In the genomic region with DNA sequence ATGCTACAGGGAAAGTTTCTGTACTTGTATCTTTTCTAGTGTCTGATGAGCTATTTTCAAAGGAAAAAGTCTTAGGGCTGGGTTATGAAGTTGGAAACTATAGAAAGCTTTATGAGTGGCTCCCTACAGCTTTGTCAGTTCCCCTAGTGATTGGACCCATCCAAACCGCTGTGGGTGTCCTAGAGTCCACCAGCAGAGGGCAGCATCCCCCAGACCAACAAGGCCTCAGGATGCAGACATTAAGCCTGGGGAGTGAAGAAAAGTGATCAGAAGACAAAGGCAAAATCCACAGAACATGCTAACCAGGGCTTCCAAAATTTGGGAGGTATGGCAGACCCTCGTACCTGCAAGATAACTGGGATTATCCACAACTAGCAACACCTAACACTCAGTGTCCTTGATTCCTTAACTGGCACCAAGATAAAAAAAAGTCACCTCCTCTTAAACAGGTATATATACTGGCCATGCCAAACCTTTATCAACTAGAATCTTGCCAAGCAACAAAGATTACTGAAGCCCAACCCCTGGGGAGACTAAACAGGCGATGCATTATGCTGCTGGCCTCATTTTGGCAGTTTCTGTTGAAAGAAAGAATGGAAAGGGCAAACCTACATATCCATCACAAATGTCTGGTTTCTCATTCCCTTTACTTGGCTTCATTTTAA, we compare ENCODE assay signal across 7 cellular contexts.
A peak's percentile ranks its signal among the peaks of the same experiment; 100 is the strongest.
DNase-seq lines count a peak whose midpoint lies in the region; ATAC-seq, FAIRE-seq and TF ChIP-seq lines count a peak whose summit lies in the region.

No MANE protein-coding gene starts in this region.

- H3K36me3 Mint-ChIP-seq in type B pancreatic cell, result no peaks in the 10 kb centered on the region

- H3K9ac ChIP-seq in Karpas-422 (ENCODE audit: low read length), result no peak overlapping the region

- peaks cover 31% of the 10 kb centered on the region; the same call in 1 of the 2 replicates for H4K20me1 ChIP-seq in Karpas-422 (ENCODE audit: insufficient read depth, low read depth, low read length)

- 6 to 7% methylated on average over 3 of the region's 3 CpGs for WGBS in pancreas, 2 donors

- no peaks in the 10 kb centered on the region for H3K9me3 Mint-ChIP-seq in type B pancreatic cell

- no peaks in the 10 kb centered on the region for H3K9me2 ChIP-seq in Karpas-422 (replicated peaks; ENCODE audit: insufficient read depth, low read length)

- ATAC-seq in pancreas, result peak; percentile 86 to 96 (median 92)

- H3K36me3 ChIP-seq in Karpas-422 (ENCODE audit: insufficient read depth, low read length) (no peaks in the 10 kb centered on the region), SJSA1 (no peaks in the 10 kb centered on the region), pancreas (no peaks in the 10 kb centered on the region)

- TF ChIP-seq CTCF in GM10266 (IDR thresholded peaks at IDR 0.05; ENCODE audit: control insufficient read depth, insufficient read depth, low read depth, missing control alignments) (peak; percentile 91), pancreas (IDR thresholded peaks at IDR 0.05) (peak; percentile 68 to 88 (median 80)), type B pancreatic cell (conservative IDR thresholded peaks at IDR 0.05) (peak; percentile 96)

- DNase-seq in GM10266 (ENCODE audit: extremely low spot score) (peak; percentile 73), Karpas-422 (peak; percentile 83), SJSA1 (ENCODE audit: low read depth in 1 of 2, low spot score in 2 of 2) (peak; percentile 67 to 73), globus pallidus (ENCODE audit: low spot score) (peak; percentile 77), pancreas (peak; percentile 49 to 88 (median 78)), type B pancreatic cell (ENCODE audit: extremely low spot score, unreplicated experiment) (peak; percentile 78)
- DNase-seq in activated naive CD4-positive, alpha-beta T cell (lab: John Stamatoyannopoulos, UW), result peak; percentile 29 to 64 (median 60)

- no peak overlapping the region for H3K4me2 ChIP-seq in Karpas-422 (ENCODE audit: low read depth, low read length, poor library complexity, severe bottlenecking)

- peaks cover 13% of the 10 kb centered on the region for H3K4me1 Mint-ChIP-seq in type B pancreatic cell (ENCODE audit: unreplicated experiment)

- FAIRE-seq in pancreas (lab: Jason Lieb, UNC), result no peak

- H2AFZ ChIP-seq in Karpas-422 (ENCODE audit: low read length), result no peak overlapping the region

- H3K9me3 ChIP-seq in Karpas-422 (ENCODE audit: low read length) (no peaks in the 10 kb centered on the region), SJSA1 (replicated peaks) (no peaks in the 10 kb centered on the region), pancreas (no peaks in the 10 kb centered on the region)

- intact Hi-C loops in pancreas (cut with DNase I), result loop anchor here in 2 of 3 donors (5.0 kb wide), 1 partner anchor 95 kb away; no protein-coding TSS in a partner anchor

- H3K27me3 ChIP-seq in Karpas-422 (ENCODE audit: low read length) (no peaks in the 10 kb centered on the region), SJSA1 (replicated peaks) (no peaks in the 10 kb centered on the region), pancreas (no peaks in the 10 kb centered on the region)

- H3K4me3 ChIP-seq in Karpas-422 (ENCODE audit: low read length), result no peak overlapping the region
- no peak overlapping the region for H3K4me3 ChIP-seq in SJSA1
- H3K4me3 ChIP-seq in pancreas, result no peak overlapping the region

- H3K4me3 Mint-ChIP-seq in type B pancreatic cell, result peak overlapping the region; percentile 30

- no peaks in the 10 kb centered on the region for H3K79me2 ChIP-seq in Karpas-422 (ENCODE audit: low read length)

- H3K27me3 Mint-ChIP-seq in type B pancreatic cell, result no peaks in the 10 kb centered on the region

- H3K27ac Mint-ChIP-seq in type B pancreatic cell, result peak overlapping the region; percentile 79

- no peak overlapping the region for H3K27ac ChIP-seq in Karpas-422 (ENCODE audit: low read length)
- H3K27ac ChIP-seq in SJSA1, result no peak overlapping the region
- peak overlapping the region in 2 of 4 donors; percentile 45 to 58 for H3K27ac ChIP-seq in pancreas

- H3K4me1 ChIP-seq in Karpas-422 (ENCODE audit: low read length) (peaks cover 3% of the 10 kb centered on the region), SJSA1 (replicated peaks) (peaks cover 28% of the 10 kb centered on the region), pancreas (peaks cover 0 to 10% (median 9%) of the 10 kb centered on the region in 3 donors)
